In genomic region chr7:108347616-108348015, GRCh38 we compare ENCODE assay signal across 12 cellular contexts.
DNase-seq lines count a peak whose midpoint lies in the region; ATAC-seq, FAIRE-seq and TF ChIP-seq lines count a peak whose summit lies in the region.
"Had no signal": no experiment of that assay in that cellular context is flagged by ENCODE, and none has a peak within 500 bp of the region (broad histone marks: within the 10 kb centered on the region; RNA-seq: fewer than 3 reads in every experiment).

No MANE protein-coding gene starts in this region.

- intact Hi-C loops in adrenal gland (cut with DNase I) = no loop called here

- FAIRE-seq in GM12891 (lab: Jason Lieb, UNC) = no peak
- FAIRE-seq: colon had no signal

- peaks cover 3 to 10% of the 10 kb centered on the region in 2 donors for H3K4me1 ChIP-seq in adrenal gland (replicated peaks in 1 of 2)
- H3K4me1 ChIP-seq: BLaER1 had no signal

- H3K27ac ChIP-seq in adrenal gland = no peak overlapping the region
- H3K27ac ChIP-seq: BLaER1, SK-N-MC had no signal

- no peak for TF ChIP-seq POLR2A in adrenal gland (IDR thresholded peaks at IDR 0.05)
- TF ChIP-seq POLR2A in GM12891 (IDR thresholded peaks at IDR 0.05; ENCODE audit: low read depth, low read length) = no peak

- no peaks in the 10 kb centered on the region for H3K9me3 ChIP-seq in adrenal gland (replicated peaks in 1 of 3)
- H3K9me3 ChIP-seq: BLaER1 had no signal

- H3K36me3 ChIP-seq in adrenal gland (replicated peaks in 1 of 2) = no peaks in the 10 kb centered on the region
- H3K36me3 ChIP-seq: BLaER1 had no signal

- ATAC-seq in HG02678 (IDR thresholded peaks at IDR 0.05; ENCODE audit: unreplicated experiment) = no peak

- 29 to 67% (median 39%) methylated on average over 2 of the region's 2 CpGs for WGBS in adrenal gland, 4 donors

- no peak overlapping the region for H3K4me3 ChIP-seq in adrenal gland
- H3K4me3 ChIP-seq: BLaER1, SK-N-MC had no signal

- TF ChIP-seq CTCF in adrenal gland (IDR thresholded peaks at IDR 0.05) = no peak

- no peaks in the 10 kb centered on the region for H3K27me3 ChIP-seq in adrenal gland
- H3K27me3 ChIP-seq: BLaER1 had no signal

- DNase-seq in AG08396 (ENCODE audit: low spot score) (peak; percentile 67), HS-5 (ENCODE audit: low read depth) (peak; percentile 10), adrenal gland (peak; percentile 27 to 68 (median 55)), iPS DF 4.7 (ENCODE audit: extremely low read depth, low spot score) (peak; percentile 78), GM12891 (ENCODE audit: insufficient read length, low spot score) (no peak), NAMALWA (ENCODE audit: low spot score) (no peak), SW 1271 (lab: John Stamatoyannopoulos, UW) (no peak)
- DNase-seq: NCI-H2029 treated with DMSO at 0.1 percent for 48 hours had no signal

TF ChIP-seq in GM12891, 5 proteins besides CTCF, POLR2A, EP300 and RAD21:
- TF ChIP-seq POLR2AphosphoS5 (IDR thresholded peaks at IDR 0.05; ENCODE audit: low read depth, low read length) (no peak), TAF1 (IDR thresholded peaks at IDR 0.05; ENCODE audit: low read depth, low read length) (no peak), SPI1 (IDR thresholded peaks at IDR 0.05; ENCODE audit: low read depth, low read length) (no peak), PAX5 (IDR thresholded peaks at IDR 0.05; ENCODE audit: insufficient read depth, low read length, severe bottlenecking) (no peak), POU2F2 (IDR thresholded peaks at IDR 0.05; ENCODE audit: low read depth, low read length) (no peak)

Comparison
In these comparisons a context has a peak if more than half of its experiments do, and no peak if none do; other contexts are left out.
1. DNase-seq: peak in AG08396 (single experiment), HS-5 (single experiment), adrenal gland (7 of 7) and iPS DF 4.7 (single experiment); none in GM12891 (single experiment), NAMALWA (single experiment) and SW 1271 (0 of 2).